Comparison of ENCODE assay signal across 1 cellular context in genomic region chr2:45496869-45497268, GRCh38.
TF ChIP-seq lines count a peak whose summit lies in the region.

No MANE protein-coding gene starts in this region.

TF ChIP-seq in K562, 482 proteins besides CTCF, POLR2A, EP300 and RAD21 (continued from another document):
- no peak for TF ChIP-seq ELK3 (CRISPR knock-in tag; IDR thresholded peaks at IDR 0.05)
- TF ChIP-seq SMARCA4 (IDR thresholded peaks at IDR 0.05), result no peak
- TF ChIP-seq HNRNPLL (IDR thresholded peaks at IDR 0.05; ENCODE audit: low read depth, low read length, poor library complexity, severe bottlenecking), result no peak
- TF ChIP-seq E2F6 (IDR thresholded peaks at IDR 0.05; ENCODE audit: borderline replicate concordance in 1 of 2, extremely low read depth in 1 of 2, insufficient read depth in 1 of 2, insufficient read length in 1 of 2, low read depth in 1 of 2, low read length in 1 of 2, poor library complexity in 1 of 2, severe bottlenecking in 1 of 2), result no peak
- no peak for TF ChIP-seq NR2F6 (CRISPR knock-in tag; IDR thresholded peaks at IDR 0.05)
- TF ChIP-seq ZNF217 (CRISPR knock-in tag; IDR thresholded peaks at IDR 0.05), result no peak
- no peak for TF ChIP-seq THRA (IDR thresholded peaks at IDR 0.05)
- no peak for TF ChIP-seq GTF2B (IDR thresholded peaks at IDR 0.05; ENCODE audit: extremely low read depth, insufficient read length)
- TF ChIP-seq ZNF263 (CRISPR knock-in tag; IDR thresholded peaks at IDR 0.05; ENCODE audit: borderline replicate concordance), result no peak
